21 cellular contexts compared by ENCODE assay signal in genomic region chr15:84889313-84889990, GRCh38. TPM values are rescaled to one million over a fixed set of nuclear protein-coding genes. Genes with fewer than 3 reads are reported as not detected.
DNase-seq lines count a peak whose midpoint lies in the region; ATAC-seq and TF ChIP-seq lines count a peak whose summit lies in the region.
"Had no signal": no experiment of that assay in that cellular context is flagged by ENCODE, and none has a peak within 500 bp of the region (broad histone marks: within the 10 kb centered on the region; RNA-seq: fewer than 3 reads in every experiment).

No MANE protein-coding gene starts in this region.

- H3K36me3 Mint-ChIP-seq in activated naive CD8-positive, alpha-beta T cell treated with anti-CD3 and anti-CD28 coated beads, Interleukin-2, amount 10 ng/mL, durations not matched to agents 7 days and 5 days = no peaks in the 10 kb centered on the region
- H3K36me3 Mint-ChIP-seq in activated naive CD8-positive, alpha-beta T cell treated with anti-CD3 and anti-CD28 coated beads, Interleukin-2, amount 50 U/mL, for 24 hours (ENCODE audit: low read depth) = no peaks in the 10 kb centered on the region
- no peaks in the 10 kb centered on the region for H3K36me3 Mint-ChIP-seq in glutamatergic neuron (ENCODE audit: unreplicated experiment)
- H3K36me3 Mint-ChIP-seq: CD4-positive, CD25-positive, alpha-beta regulatory T cell had no signal

- H3K4me1 Mint-ChIP-seq in activated naive CD8-positive, alpha-beta T cell treated with anti-CD3 and anti-CD28 coated beads, Interleukin-2, amount 10 ng/mL, durations not matched to agents 7 days and 5 days = no peaks in the 10 kb centered on the region
- H3K4me1 Mint-ChIP-seq in activated naive CD8-positive, alpha-beta T cell treated with anti-CD3 and anti-CD28 coated beads, Interleukin-2, amount 50 U/mL, for 24 hours = no peaks in the 10 kb centered on the region
- H3K4me1 Mint-ChIP-seq in glutamatergic neuron (ENCODE audit: low read depth, unreplicated experiment) = peaks cover 20% of the 10 kb centered on the region
- H3K4me1 Mint-ChIP-seq: CD4-positive, CD25-positive, alpha-beta regulatory T cell had no signal

- no peak for ATAC-seq in activated naive CD8-positive, alpha-beta T cell treated with anti-CD3 and anti-CD28 coated beads, Interleukin-2, amount 10 ng/mL, durations not matched to agents 7 days and 5 days (ENCODE audit: low read depth)
- ATAC-seq in activated naive CD8-positive, alpha-beta T cell treated with anti-CD3 and anti-CD28 coated beads, Interleukin-2, amount 50 U/mL, for 24 hours = no peak
- ATAC-seq in upper lobe of right lung = no peak
- no peak for ATAC-seq in HG02981 (IDR thresholded peaks at IDR 0.05; ENCODE audit: unreplicated experiment)
- no peak for ATAC-seq in GM21367 (IDR thresholded peaks at IDR 0.05; ENCODE audit: unreplicated experiment)

- no peaks in the 10 kb centered on the region for H3K9me3 ChIP-seq in upper lobe of right lung
- H3K9me3 ChIP-seq: SJSA1 had no signal

- no peaks in the 10 kb centered on the region for H3K9me3 Mint-ChIP-seq in activated naive CD8-positive, alpha-beta T cell treated with anti-CD3 and anti-CD28 coated beads, Interleukin-2, amount 10 ng/mL, durations not matched to agents 7 days and 5 days
- no peaks in the 10 kb centered on the region for H3K9me3 Mint-ChIP-seq in activated naive CD8-positive, alpha-beta T cell treated with anti-CD3 and anti-CD28 coated beads, Interleukin-2, amount 50 U/mL, for 24 hours
- peaks cover 5% of the 10 kb centered on the region for H3K9me3 Mint-ChIP-seq in glutamatergic neuron (ENCODE audit: unreplicated experiment)

- peaks cover 8% of the 10 kb centered on the region for H3K27me3 Mint-ChIP-seq in activated naive CD8-positive, alpha-beta T cell treated with anti-CD3 and anti-CD28 coated beads, Interleukin-2, amount 10 ng/mL, durations not matched to agents 7 days and 5 days
- peaks cover 3% of the 10 kb centered on the region for H3K27me3 Mint-ChIP-seq in activated naive CD8-positive, alpha-beta T cell treated with anti-CD3 and anti-CD28 coated beads, Interleukin-2, amount 50 U/mL, for 24 hours
- H3K27me3 Mint-ChIP-seq in glutamatergic neuron (ENCODE audit: unreplicated experiment) = peaks cover 7% of the 10 kb centered on the region

- H3K27ac Mint-ChIP-seq in activated naive CD8-positive, alpha-beta T cell treated with anti-CD3 and anti-CD28 coated beads, Interleukin-2, amount 10 ng/mL, durations not matched to agents 7 days and 5 days = peak overlapping the region; percentile 57
- no peak overlapping the region for H3K27ac Mint-ChIP-seq in activated naive CD8-positive, alpha-beta T cell treated with anti-CD3 and anti-CD28 coated beads, Interleukin-2, amount 50 U/mL, for 24 hours
- peak overlapping the region; percentile 81 for H3K27ac Mint-ChIP-seq in glutamatergic neuron (ENCODE audit: unreplicated experiment)

- TF ChIP-seq CTCF in glutamatergic neuron (IDR thresholded peaks at IDR 0.05; ENCODE audit: partially characterized antibody, unreplicated experiment) (no peak), upper lobe of right lung (IDR thresholded peaks at IDR 0.05) (no peak)

- H3K36me3 ChIP-seq in upper lobe of right lung = no peaks in the 10 kb centered on the region
- H3K36me3 ChIP-seq: SJSA1 had no signal

- H3K4me3 Mint-ChIP-seq in activated naive CD8-positive, alpha-beta T cell treated with anti-CD3 and anti-CD28 coated beads, Interleukin-2, amount 10 ng/mL, durations not matched to agents 7 days and 5 days = no peak overlapping the region
- H3K4me3 Mint-ChIP-seq in activated naive CD8-positive, alpha-beta T cell treated with anti-CD3 and anti-CD28 coated beads, Interleukin-2, amount 50 U/mL, for 24 hours = no peak overlapping the region
- peak overlapping the region; percentile 55 for H3K4me3 Mint-ChIP-seq in glutamatergic neuron (ENCODE audit: unreplicated experiment)
- H3K4me3 Mint-ChIP-seq: CD4-positive, CD25-positive, alpha-beta regulatory T cell had no signal

- H3K4me3 ChIP-seq in upper lobe of right lung = no peak overlapping the region
- H3K4me3 ChIP-seq: SJSA1 had no signal

- POLR2A ChIA-PET in activated naive CD8-positive, alpha-beta T cell treated with anti-CD3 and anti-CD28 coated beads, Interleukin-2, amount 10 ng/mL, durations not matched to agents 7 days and 5 days (lab: Charles Lee) = no interaction called here

- DNase-seq in activated naive CD8-positive, alpha-beta T cell treated with anti-CD3 and anti-CD28 coated beads, Interleukin-2, amount 10 ng/mL, durations not matched to agents 7 days and 5 days = no peak
- DNase-seq in activated naive CD8-positive, alpha-beta T cell treated with anti-CD3 and anti-CD28 coated beads, Interleukin-2, amount 50 U/mL, for 24 hours = no peak
- DNase-seq in NCI-H524 treated with DMSO at 0.1 percent for 48 hours (lab: John Stamatoyannopoulos, UW) (peak; percentile 88), glutamatergic neuron (peak; percentile 32), upper lobe of right lung (peak; percentile 34), Ammon's horn (ENCODE audit: low spot score) (no peak)
- DNase-seq: ACHN; AML-193; CD4-positive, CD25-positive, alpha-beta regulatory T cell; HCEC 1CT; NCI-H1092; NCI-H146; NCI-H2081; NCI-H226; NCI-H526 treated with DMSO at 0.1 percent for 48 hours; SW 1271 had no signal

- H3K4me1 ChIP-seq in upper lobe of right lung = no peaks in the 10 kb centered on the region
- H3K4me1 ChIP-seq: SJSA1 had no signal

- intact Hi-C loops in upper lobe of right lung (cut with DNase I) = no loop called here

- H3K27me3 ChIP-seq in upper lobe of right lung = no peaks in the 10 kb centered on the region
- H3K27me3 ChIP-seq: SJSA1 had no signal

- H3K27ac ChIP-seq in upper lobe of right lung = no peak overlapping the region
- H3K27ac ChIP-seq: KMS-11, SJSA1 had no signal

RNA-seq across cellular contexts. Expression of gene SLC28A1, which starts 5.0 kb away (rescaled TPM):
- total RNA-seq in activated naive CD8-positive, alpha-beta T cell treated with anti-CD3 and anti-CD28 coated beads, Interleukin-2, amount 10 ng/mL, durations not matched to agents 7 days and 5 days = not detected
- total RNA-seq in glutamatergic neuron (ENCODE audit: unreplicated experiment) = 0.25 TPM
- total RNA-seq in upper lobe of right lung = not detected
- total RNA-seq: CD4-positive, CD25-positive, alpha-beta regulatory T cell; MCF 10A; SJSA1 had no signal

Comparison
In these comparisons a context has a peak if more than half of its experiments do, and no peak if none do; other contexts are left out.
1. DNase-seq: peak in NCI-H524 treated with DMSO at 0.1 percent for 48 hours (single experiment), glutamatergic neuron (single experiment) and upper lobe of right lung (single experiment); none in activated naive CD8-positive, alpha-beta T cell treated with anti-CD3 and anti-CD28 coated beads, Interleukin-2, amount 10 ng/mL, durations not matched to agents 7 days and 5 days (single experiment), activated naive CD8-positive, alpha-beta T cell treated with anti-CD3 and anti-CD28 coated beads, Interleukin-2, amount 50 U/mL, for 24 hours (single experiment) and Ammon's horn (single experiment).